1 cellular context compared by ENCODE assay signal in genomic region chr1:51878616-51879336, GRCh38.
TF ChIP-seq lines count a peak whose summit lies in the region.

TSS of gene NRDC (minus strand) at chr1:51878727. CDS start at chr1:51878615, 112 bp downstream.

TF ChIP-seq in H1, 55 proteins besides CTCF, POLR2A, EP300 and RAD21 (continued from another document):
- TF ChIP-seq CHD7 (IDR thresholded peaks at IDR 0.05; ENCODE audit: insufficient replicate concordance, low read length), result no peak
- TF ChIP-seq POU5F1 (IDR thresholded peaks at IDR 0.05; ENCODE audit: low read depth, low read length), result no peak
- TF ChIP-seq MAFK (IDR thresholded peaks at IDR 0.05; ENCODE audit: low read depth, low read length), result peak; percentile 89
- peak; percentile 91 for TF ChIP-seq BACH1 (IDR thresholded peaks at IDR 0.05; ENCODE audit: low read length)
- peak; percentile 96 for TF ChIP-seq CREB1 (IDR thresholded peaks at IDR 0.05)
- peak; percentile 74 for TF ChIP-seq ASH2L (IDR thresholded peaks at IDR 0.05; ENCODE audit: low read length)
- no peak for TF ChIP-seq NRF1 (IDR thresholded peaks at IDR 0.05; ENCODE audit: low read depth, low read length)
- no peak for TF ChIP-seq BRCA1 (IDR thresholded peaks at IDR 0.05; ENCODE audit: low read depth, low read length)
- no peak for TF ChIP-seq NANOG (IDR thresholded peaks at IDR 0.05; ENCODE audit: insufficient read depth, low read depth, low read length, poor library complexity, severe bottlenecking)
- TF ChIP-seq POLR2AphosphoS5 (IDR thresholded peaks at IDR 0.05; ENCODE audit: low read depth, low read length), result peak; percentile 92
- peak; percentile 59 for TF ChIP-seq KDM4A (IDR thresholded peaks at IDR 0.05; ENCODE audit: low read depth, low read length, severe bottlenecking)
- TF ChIP-seq TBP (IDR thresholded peaks at IDR 0.05; ENCODE audit: low read depth, low read length), result peak; percentile 66
- no peak for TF ChIP-seq CHD1 (IDR thresholded peaks at IDR 0.05; ENCODE audit: low read depth, low read length)
- TF ChIP-seq GABPA (IDR thresholded peaks at IDR 0.05; ENCODE audit: borderline replicate concordance, insufficient read depth, low read length), result 0 out of 2 replicates have a peak, but pooled peaks have one; percentile 51
- no peak for TF ChIP-seq RNF2 (IDR thresholded peaks at IDR 0.05; ENCODE audit: borderline replicate concordance, low read depth, low read length, missing control alignments, poor library complexity, severe bottlenecking)
- no peak for TF ChIP-seq TCF12 (IDR thresholded peaks at IDR 0.05; ENCODE audit: low read depth, low read length)
- TF ChIP-seq EGR1 (IDR thresholded peaks at IDR 0.05; ENCODE audit: borderline replicate concordance, low read depth, low read length), result no peak
- 0 out of 4 replicates have a peak, but pooled peaks of 1 of the 2 experiments have one; percentile 14 for TF ChIP-seq HDAC2 (IDR thresholded peaks at IDR 0.05; ENCODE audit: borderline replicate concordance in 1 of 2, low read depth in 2 of 2, low read length in 2 of 2)
- no peak for TF ChIP-seq EZH2 (IDR thresholded peaks at IDR 0.05; ENCODE audit: low read depth, low read length, severe bottlenecking)
- TF ChIP-seq TAF1 (IDR thresholded peaks at IDR 0.05; ENCODE audit: low read depth, low read length), result peak; percentile 92
- TF ChIP-seq MAX (IDR thresholded peaks at IDR 0.05), result peak; percentile 25; the same call in 1 of the 2 replicates
- no peak for TF ChIP-seq HDAC6 (IDR thresholded peaks at IDR 0.05; ENCODE audit: low read depth, low read length)
- no peak for TF ChIP-seq RFX5 (IDR thresholded peaks at IDR 0.05; ENCODE audit: borderline replicate concordance, low read depth, low read length)
- peak; percentile 70 for TF ChIP-seq JUND (IDR thresholded peaks at IDR 0.05; ENCODE audit: low read length)
- peak; percentile 82; the same call in 1 of the 2 replicates for TF ChIP-seq SP1 (IDR thresholded peaks at IDR 0.05; ENCODE audit: low read depth, low read length)
- no peak for TF ChIP-seq BCL11A (IDR thresholded peaks at IDR 0.05; ENCODE audit: low read depth in 2 of 2, low read length in 2 of 2)
- no peak for TF ChIP-seq GTF2F1 (IDR thresholded peaks at IDR 0.05; ENCODE audit: borderline replicate concordance, low read depth, low read length)
- TF ChIP-seq TEAD4 (IDR thresholded peaks at IDR 0.05; ENCODE audit: low read depth, low read length), result no peak
- TF ChIP-seq SP4 (IDR thresholded peaks at IDR 0.05; ENCODE audit: low read length), result peak; percentile 27; the same call in 1 of the 2 replicates
- TF ChIP-seq PHF8 (conservative IDR thresholded peaks at IDR 0.05; ENCODE audit: low read depth, low read length), result no peak
- no peak for TF ChIP-seq SP2 (IDR thresholded peaks at IDR 0.05; ENCODE audit: low read length)
- no peak for TF ChIP-seq FOSL1 (IDR thresholded peaks at IDR 0.05; ENCODE audit: insufficient read depth, low read depth, low read length)
- no peak for TF ChIP-seq SRF (IDR thresholded peaks at IDR 0.05; ENCODE audit: low read depth, low read length)
- TF ChIP-seq E2F6 (IDR thresholded peaks at IDR 0.05), result peak; percentile 10; the same call in 1 of the 2 replicates
- TF ChIP-seq KDM1A (IDR thresholded peaks at IDR 0.05; ENCODE audit: borderline replicate concordance, low read length), result no peak
- no peak for TF ChIP-seq CBX5 (IDR thresholded peaks at IDR 0.05; ENCODE audit: low read depth, low read length)
- 0 out of 2 replicates have a peak, but pooled peaks have one; percentile 43 for TF ChIP-seq ATF3 (IDR thresholded peaks at IDR 0.05; ENCODE audit: insufficient read depth, low read depth, low read length)
- TF ChIP-seq CTBP2 (IDR thresholded peaks at IDR 0.05; ENCODE audit: borderline replicate concordance, insufficient read depth, insufficient read length, low read length), result no peak
- no peak for TF ChIP-seq SIRT6 (IDR thresholded peaks at IDR 0.05; ENCODE audit: low read length)
- TF ChIP-seq SIN3A (conservative IDR thresholded peaks at IDR 0.05 in 1 of 2, IDR thresholded peaks at IDR 0.05 in 1 of 2; ENCODE audit: low read depth in 1 of 2, low read length in 2 of 2), result peak; percentile 58 to 81; a peak in 3 of 4 replicates
- TF ChIP-seq KDM5A (IDR thresholded peaks at IDR 0.05; ENCODE audit: low read length), result 0 out of 2 replicates have a peak, but pooled peaks have one; percentile 21
- TF ChIP-seq USF2 (IDR thresholded peaks at IDR 0.05; ENCODE audit: low read length), result peak; percentile 85
- no peak for TF ChIP-seq YY1 (IDR thresholded peaks at IDR 0.05; ENCODE audit: low read depth, low read length)
- TF ChIP-seq CHD2 (IDR thresholded peaks at IDR 0.05; ENCODE audit: low read length), result peak; percentile 40; the same call in 1 of the 2 replicates
- TF ChIP-seq ZNF274 (IDR thresholded peaks at IDR 0.05; ENCODE audit: borderline replicate concordance, extremely low read depth, low read length), result no peak
- peak; percentile 80 for TF ChIP-seq TAF7 (optimal IDR thresholded peaks at IDR 0.05; ENCODE audit: borderline replicate concordance, low read depth, low read length)
- no peak for TF ChIP-seq SIX5 (IDR thresholded peaks at IDR 0.05; ENCODE audit: low read depth, low read length)
- TF ChIP-seq SUZ12 (IDR thresholded peaks at IDR 0.05; ENCODE audit: low read length), result no peak
- peak; percentile 70; the same call in 1 of the 2 replicates for TF ChIP-seq RBBP5 (IDR thresholded peaks at IDR 0.05; ENCODE audit: borderline replicate concordance, low read depth, low read length)
- TF ChIP-seq SAP30 (IDR thresholded peaks at IDR 0.05; ENCODE audit: insufficient read depth, insufficient replicate concordance, low read length), result no peak
